In the genomic region with DNA sequence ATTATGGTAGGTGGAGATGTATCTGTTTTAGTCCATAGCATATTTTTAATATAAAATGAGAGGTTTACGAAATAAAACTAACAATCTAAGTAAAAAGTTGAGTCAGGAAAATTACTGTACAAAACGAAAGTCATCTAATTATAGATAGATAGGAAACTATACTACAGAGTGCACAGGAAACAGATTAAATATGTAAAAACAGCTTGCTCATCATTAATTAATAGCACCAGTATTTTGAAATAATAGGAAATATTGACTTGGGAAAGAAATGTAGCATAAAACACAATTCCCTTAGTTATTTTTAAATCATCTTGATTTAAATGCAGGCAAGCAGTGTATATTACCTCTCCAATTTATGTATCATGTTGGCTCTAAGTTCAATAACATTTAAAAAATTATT, we compare ENCODE assay signal across 8 cellular contexts.
"Had no signal": no experiment of that assay in that cellular context is flagged by ENCODE, and none has a peak within 500 bp of the region (broad histone marks: within the 10 kb centered on the region; RNA-seq: fewer than 3 reads in every experiment).

No MANE protein-coding gene starts in this region.

- H3K4me1 ChIP-seq: HAP-1 had no signal

- ATAC-seq: HCT116 had no signal

- H3K4me3 Mint-ChIP-seq: HFFc6 had no signal

- H2AFZ ChIP-seq: GM23248 had no signal

- H3K27ac Mint-ChIP-seq: HFFc6 had no signal

- DNase-seq: GM23248, GOT3, H7, HFFc6, KBM-7 had no signal

- H3K36me3 ChIP-seq: HAP-1 had no signal

- H3K4me3 ChIP-seq: GM23248, HAP-1 had no signal

- H3K27ac ChIP-seq: GM23248 had no signal

- H3K9me3 ChIP-seq: HAP-1 had no signal

- FAIRE-seq: HTR-8/SVneo had no signal

- H3K9ac ChIP-seq: GM23248 had no signal
